8 cellular contexts compared by ENCODE assay signal in genomic region chr4:55853484-55854046, GRCh38. TPM values are rescaled to one million over a fixed set of nuclear protein-coding genes. Genes with fewer than 3 reads are reported as not detected.
DNase-seq lines count a peak whose midpoint lies in the region; ATAC-seq and TF ChIP-seq lines count a peak whose summit lies in the region.

Gene EXOC1, plus strand, starts transcription at chr4:55853648. Its CDS starts 4,676 bp downstream, at chr4:55858324.

- DNase-seq in AG10803 (ENCODE audit: low read depth) (peak; percentile 95), NCI-H460 (ENCODE audit: extremely low read depth, low read depth) (peak; percentile 93), cerebellar nuclear complex (lab: John Stamatoyannopoulos, UW) (peak; percentile 57 to 87), islet precursor cell (peak; percentile 99)
- peak; percentile 99 for DNase-seq in activated CD4-positive, CD25-positive, alpha-beta regulatory T cell treated with anti-CD3 and anti-CD28 coated beads, Interleukin-2, amount 50 U/mL, for 72 hours
- DNase-seq in stimulated activated CD4-positive, alpha-beta T cell treated with anti-CD3 and anti-CD28 coated beads, Interleukin-12 subunit alpha, Interleukin-12 subunit beta, amount 100 ng/mL, for 48 hours (ENCODE audit: low read depth in 2 of 3, low spot score in 1 of 3): peak; percentile 96 to 98 (median 97)

- ATAC-seq in GM19043 (IDR thresholded peaks at IDR 0.05; ENCODE audit: low read depth, unreplicated experiment): peak; percentile 98
- ATAC-seq in HG03378 (IDR thresholded peaks at IDR 0.05; ENCODE audit: unreplicated experiment): peak; percentile 94

- H3K4me3 ChIP-seq in AG10803 (ENCODE audit: low read length): peak within 1 kb of the TSS; percentile 94

- TF ChIP-seq CTCF in AG10803 (conservative IDR thresholded peaks at IDR 0.05; ENCODE audit: low read length): no peak

RNA-seq across cellular contexts. Expression of gene EXOC1, which starts in this region (rescaled TPM):
- total RNA-seq in NCI-H460 (2014; rRNA removed; shearing (Covaris generic)): 30.2 and 40.9 TPM in 2 replicates
- 40.9 and 56.3 TPM in 2 replicates for polyA plus RNA-seq in NCI-H460 (2014; cell fraction: nucleus; rRNA removed)

Comparison
In these comparisons a context has a peak if more than half of its experiments do, and no peak if none do; other contexts are left out.
1. Peak in every context shown above with its lines: DNase-seq, ATAC-seq and H3K4me3 ChIP-seq.